In genomic region chrX:133985164-133986007, GRCh38 we compare ENCODE assay signal across 1 cellular context.
TF ChIP-seq lines count a peak whose summit lies in the region.

TSS of gene GPC3 (minus strand) at chrX:133985594.

TF ChIP-seq in HepG2, 621 proteins besides CTCF, POLR2A, EP300 and RAD21 (continued from another document):
- TF ChIP-seq ZNF691 (CRISPR knock-in tag; IDR thresholded peaks at IDR 0.05; ENCODE audit: borderline replicate concordance, low read depth) (no peak; the same call in 1 of the 2 replicates), NFATC3 (CRISPR knock-in tag; IDR thresholded peaks at IDR 0.05) (no peak), HOXA7 (CRISPR knock-in tag; IDR thresholded peaks at IDR 0.05) (no peak), ARID3A (IDR thresholded peaks at IDR 0.05; ENCODE audit: low read depth, low read length) (no peak), SALL1 (CRISPR knock-in tag; IDR thresholded peaks at IDR 0.05) (peak; percentile 60), HOXA3 (CRISPR knock-in tag; IDR thresholded peaks at IDR 0.05) (no peak), SMAD3 (CRISPR knock-in tag; IDR thresholded peaks at IDR 0.05) (no peak), ZNF121 (CRISPR knock-in tag; IDR thresholded peaks at IDR 0.05) (no peak), ZNF629 (CRISPR knock-in tag; conservative IDR thresholded peaks at IDR 0.05) (no peak), GLI4 (CRISPR knock-in tag; IDR thresholded peaks at IDR 0.05; ENCODE audit: borderline replicate concordance) (0 out of 2 replicates have a peak, but pooled peaks have one; percentile 46), RFX5 (IDR thresholded peaks at IDR 0.05; ENCODE audit: low read depth, low read length) (peak; percentile 41; the same call in 1 of the 2 replicates), SPEN (CRISPR knock-in tag; IDR thresholded peaks at IDR 0.05; ENCODE audit: low read depth) (peak; percentile 45; the same call in 1 of the 2 replicates), AGO2 (optimal IDR thresholded peaks at IDR 0.05; ENCODE audit: low read depth, low read length) (peak; percentile 99), POLR2G (IDR thresholded peaks at IDR 0.05; ENCODE audit: low read depth, low read length) (peak; percentile 71)
- TF ChIP-seq, protein P1, sequence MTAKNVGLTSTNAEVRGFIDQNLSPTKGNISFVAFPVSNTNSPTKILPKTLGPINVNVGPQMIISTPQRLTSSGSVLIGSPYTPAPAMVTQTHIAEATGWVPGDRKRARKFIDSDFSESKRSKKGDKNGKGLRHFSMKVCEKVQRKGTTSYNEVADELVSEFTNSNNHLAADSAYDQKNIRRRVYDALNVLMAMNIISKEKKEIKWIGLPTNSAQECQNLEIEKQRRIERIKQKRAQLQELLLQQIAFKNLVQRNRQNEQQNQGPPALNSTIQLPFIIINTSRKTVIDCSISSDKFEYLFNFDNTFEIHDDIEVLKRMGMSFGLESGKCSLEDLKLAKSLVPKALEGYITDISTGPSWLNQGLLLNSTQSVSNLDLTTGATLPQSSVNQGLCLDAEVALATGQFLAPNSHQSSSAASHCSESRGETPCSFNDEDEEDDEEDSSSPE (CRISPR knock-in tag; IDR thresholded peaks at IDR 0.05): no peak
